ENCODE assay signal across 8 cellular contexts in genomic region chr20:59940129-59940955, GRCh38. TPM values are rescaled to one million over a fixed set of nuclear protein-coding genes. Genes with fewer than 3 reads are reported as not detected.
A peak's percentile ranks its signal among the peaks of the same experiment; 100 is the strongest.
DNase-seq lines count a peak whose midpoint lies in the region; ATAC-seq, FAIRE-seq and TF ChIP-seq lines count a peak whose summit lies in the region.

Gene FAM217B, plus strand, starts transcription at chr20:59940389. Its CDS starts 3,555 bp downstream, at chr20:59943944.
Gene PPP1R3D, minus strand, starts transcription at chr20:59940305. Its CDS starts 374 bp downstream, at chr20:59939931.

- POLR2A ChIA-PET in activated naive CD8-positive, alpha-beta T cell treated with anti-CD3 and anti-CD28 coated beads, Interleukin-2, amount 10 ng/mL, durations not matched to agents 7 days and 5 days (lab: Charles Lee): interaction anchor here (0.9 to 2.1 kb wide), 8 partner anchors 8 to 1551 kb away, joined by 3 to 19 read pairs (median 4); partner anchors contain the start of gene VAPB

- no peak for FAIRE-seq in pancreas (lab: Jason Lieb, UNC)

- no peaks in the 10 kb centered on the region for H3K27me3 Mint-ChIP-seq in activated naive CD8-positive, alpha-beta T cell treated with anti-CD3 and anti-CD28 coated beads, Interleukin-2, amount 10 ng/mL, durations not matched to agents 7 days and 5 days

- TF ChIP-seq CTCF in pancreas (IDR thresholded peaks at IDR 0.05): no peak
- no peak for TF ChIP-seq CTCF in tibial artery (IDR thresholded peaks at IDR 0.05)

- H3K36me3 Mint-ChIP-seq in activated naive CD8-positive, alpha-beta T cell treated with anti-CD3 and anti-CD28 coated beads, Interleukin-2, amount 10 ng/mL, durations not matched to agents 7 days and 5 days: peaks cover 20% of the 10 kb centered on the region

- H3K27ac Mint-ChIP-seq in activated naive CD8-positive, alpha-beta T cell treated with anti-CD3 and anti-CD28 coated beads, Interleukin-2, amount 10 ng/mL, durations not matched to agents 7 days and 5 days: peak within 1 kb of the TSS; percentile 95

- no peaks in the 10 kb centered on the region for H3K9me3 Mint-ChIP-seq in activated naive CD8-positive, alpha-beta T cell treated with anti-CD3 and anti-CD28 coated beads, Interleukin-2, amount 10 ng/mL, durations not matched to agents 7 days and 5 days

- DNase-seq in NCI-H1092 (lab: John Stamatoyannopoulos, UW) (peak; percentile 85), SKM-1 (lab: John Stamatoyannopoulos, UW; ENCODE audit: unreplicated experiment) (peak; percentile 87), head of caudate nucleus (peak; percentile 86 to 97 (median 95)), pancreas (peak; percentile 95 to 98 (median 96)), tibial artery (peak; percentile 99)
- peak; percentile 95 for DNase-seq in activated naive CD8-positive, alpha-beta T cell treated with anti-CD3 and anti-CD28 coated beads, Interleukin-2, amount 10 ng/mL, durations not matched to agents 7 days and 5 days

- peak; percentile 79 for TF ChIP-seq POLR2A in GM10847 (IDR thresholded peaks at IDR 0.05; ENCODE audit: extremely low read depth, insufficient read length)

- H3K9me3 ChIP-seq in pancreas (no peaks in the 10 kb centered on the region), tibial artery (no peaks in the 10 kb centered on the region)

- intact Hi-C loops in head of caudate nucleus (cut with DNase I): loop anchor here (5.0 kb wide), 1 partner anchor 117 kb away; no protein-coding TSS in a partner anchor
- intact Hi-C loops in pancreas (cut with DNase I): no loop called here
- intact Hi-C loops in tibial artery (cut with DNase I; ENCODE audit: low total_unique reads): no loop called here

- H3K4me1 ChIP-seq in pancreas (peaks cover 15 to 40% (median 21%) of the 10 kb centered on the region in 3 donors), tibial artery (peaks cover 3 to 43% (median 31%) of the 10 kb centered on the region in 4 donors)

- no peaks in the 10 kb centered on the region for H3K27me3 ChIP-seq in pancreas
- no peaks in the 10 kb centered on the region for H3K27me3 ChIP-seq in tibial artery

- H3K4me3 ChIP-seq in pancreas (peak within 1 kb of the TSS; percentile 60 to 78 (median 72)), tibial artery (peak within 1 kb of the TSS; percentile 63 to 71)

- 0 to 1% methylated on average over 56 to 57 of the region's 57 CpGs for WGBS in pancreas, 2 donors

- ATAC-seq in HG02610 (IDR thresholded peaks at IDR 0.05; ENCODE audit: unreplicated experiment): peak; percentile 93
- peak; percentile 96 for ATAC-seq in activated naive CD8-positive, alpha-beta T cell treated with anti-CD3 and anti-CD28 coated beads, Interleukin-2, amount 10 ng/mL, durations not matched to agents 7 days and 5 days (ENCODE audit: low read depth)
- peak; percentile 95 to 97 (median 95) for ATAC-seq in pancreas

- peak within 1 kb of the TSS; percentile 87 for H3K4me3 Mint-ChIP-seq in activated naive CD8-positive, alpha-beta T cell treated with anti-CD3 and anti-CD28 coated beads, Interleukin-2, amount 10 ng/mL, durations not matched to agents 7 days and 5 days

- peaks cover 31% of the 10 kb centered on the region for H3K4me1 Mint-ChIP-seq in activated naive CD8-positive, alpha-beta T cell treated with anti-CD3 and anti-CD28 coated beads, Interleukin-2, amount 10 ng/mL, durations not matched to agents 7 days and 5 days

- H3K36me3 ChIP-seq in pancreas (peaks cover 0 to 28% (median 0%) of the 10 kb centered on the region in 3 donors), tibial artery (peaks cover 13 to 30% (median 24%) of the 10 kb centered on the region in 3 donors)

- H3K27ac ChIP-seq in pancreas (peak within 1 kb of the TSS; percentile 84 to 94 (median 92)), tibial artery (peak within 1 kb of the TSS; percentile 88 to 91)

RNA-seq across cellular contexts. Expression of gene FAM217B, which starts in this region (rescaled TPM):
- 10 to 100 TPM; 32.7 to 36.0 TPM for total RNA-seq in activated naive CD8-positive, alpha-beta T cell treated with anti-CD3 and anti-CD28 coated beads, Interleukin-2, amount 10 ng/mL, durations not matched to agents 7 days and 5 days
- 1 to 10 TPM; 2.5 to 6.6 (median 3.9) TPM for total RNA-seq in pancreas
- 1 to 10 TPM; 1.4 to 2.3 TPM for polyA plus RNA-seq in pancreas

RNA-seq across cellular contexts. Expression of gene PPP1R3D, which starts in this region (rescaled TPM):
- 10 to 100 TPM in 1 of 2 experiments, 1 to 10 TPM in 1; 9.5 to 10.8 TPM for total RNA-seq in activated naive CD8-positive, alpha-beta T cell treated with anti-CD3 and anti-CD28 coated beads, Interleukin-2, amount 10 ng/mL, durations not matched to agents 7 days and 5 days
- 1 to 10 TPM; 3.0 to 6.3 (median 4.0) TPM for total RNA-seq in pancreas
- 1 to 10 TPM; 1.4 to 2.6 TPM for polyA plus RNA-seq in pancreas

Comparison
In these comparisons a context has a peak if more than half of its experiments do, and no peak if none do; other contexts are left out.
1. Peak in every context shown above with its lines: DNase-seq, ATAC-seq, H3K4me3 ChIP-seq and H3K27ac ChIP-seq.
2. RNA of gene FAM217B (total RNA-seq): 32.7 to 36.0 TPM in activated naive CD8-positive, alpha-beta T cell treated with anti-CD3 and anti-CD28 coated beads, Interleukin-2, amount 10 ng/mL, durations not matched to agents 7 days and 5 days; 2.5 to 6.6 TPM in pancreas; every median in the first group is over 4 times any median in the second.